In genomic region chr7:5523052-5523711, GRCh38 we compare ENCODE assay signal across 10 cellular contexts. TPM values are rescaled to one million over a fixed set of nuclear protein-coding genes. Genes with fewer than 3 reads are reported as not detected.
DNase-seq lines count a peak whose midpoint lies in the region; ATAC-seq, FAIRE-seq and TF ChIP-seq lines count a peak whose summit lies in the region.
"Had no signal": no experiment of that assay in that cellular context is flagged by ENCODE, and none has a peak within 500 bp of the region (broad histone marks: within the 10 kb centered on the region; RNA-seq: fewer than 3 reads in every experiment).

No MANE protein-coding gene starts in this region.

- H3K4me2 ChIP-seq in endothelial cell of umbilical vein (ENCODE audit: insufficient read depth, low read length) (no peak overlapping the region), MM.1S (ENCODE audit: low read depth, low read length) (no peak overlapping the region)

- H3K9me3 ChIP-seq in endothelial cell of umbilical vein (replicated peaks; ENCODE audit: control insufficient read depth, insufficient read depth, low read length) (no peaks in the 10 kb centered on the region), MM.1S (replicated peaks; ENCODE audit: insufficient read depth, low read length) (no peaks in the 10 kb centered on the region), prostate gland (no peaks in the 10 kb centered on the region)

- peak; percentile 82 for DNase-seq in activated CD8-positive, alpha-beta memory T cell treated with anti-CD3 and anti-CD28 coated beads, Interleukin-2, amount 50 U/mL, for 48 hours
- DNase-seq in activated CD8-positive, alpha-beta memory T cell treated with anti-CD3 and anti-CD28 coated beads, Interleukin-2, amount 50 U/mL, for 4 hours = no peak
- DNase-seq in SK-N-DZ (ENCODE audit: low spot score) = peak; percentile 68
- DNase-seq in endothelial cell of umbilical vein (ENCODE audit: low read depth, low spot score) = no peak
- no peak for DNase-seq in T-helper 9 cell
- DNase-seq in MM.1S = no peak
- DNase-seq in prostate gland (ENCODE audit: low spot score) = no peak
- DNase-seq: C1 segment of cervical spinal cord, NCI-H1092 had no signal

- peak; percentile 40 for TF ChIP-seq POLR2A in endothelial cell of umbilical vein (IDR thresholded peaks at IDR 0.05; ENCODE audit: low read depth, low read length)
- TF ChIP-seq POLR2A in prostate gland (IDR thresholded peaks at IDR 0.05) = no peak

- no peak for TF ChIP-seq CTCF in endothelial cell of umbilical vein (IDR thresholded peaks at IDR 0.05; ENCODE audit: extremely low read depth in 1 of 2, insufficient read depth in 1 of 2, low read depth in 1 of 2, low read length in 2 of 2)
- no peak for TF ChIP-seq CTCF in MM.1S (IDR thresholded peaks at IDR 0.05; ENCODE audit: low read length)
- no peak for TF ChIP-seq CTCF in prostate gland (IDR thresholded peaks at IDR 0.05)

- H2AFZ ChIP-seq in endothelial cell of umbilical vein (ENCODE audit: low read depth, low read length) (no peak overlapping the region), MM.1S (ENCODE audit: low read length) (no peak overlapping the region)

- WGBS in prostate gland = 73% methylated on average over 10 of the region's 10 CpGs

- H3K36me3 ChIP-seq in endothelial cell of umbilical vein (ENCODE audit: control insufficient read depth in 2 of 2, extremely low read depth in 1 of 2, insufficient read depth in 2 of 2, low read length in 2 of 2) (peaks cover 19 to 21% of the 10 kb centered on the region in 2 experiments), MM.1S (replicated peaks; ENCODE audit: insufficient read depth, low read length) (peaks cover 5% of the 10 kb centered on the region), prostate gland (peaks cover 6 to 21% of the 10 kb centered on the region in 2 donors)

- H4K20me1 ChIP-seq in endothelial cell of umbilical vein (replicated peaks; ENCODE audit: control insufficient read depth, extremely low read depth, insufficient read depth, low read length) (no peaks in the 10 kb centered on the region), MM.1S (ENCODE audit: insufficient read depth, low read length) (peaks cover 19% of the 10 kb centered on the region)

- no peaks in the 10 kb centered on the region for H3K9me3 Mint-ChIP-seq in stimulated activated memory B cell treated with anti-CD40 and anti-IgM and Interleukin-4, amounts not matched to agents 10 μg/mL and 1 μg/mL and 100 μg/mL, for 72 hours

- peaks cover 36% of the 10 kb centered on the region for H3K36me3 Mint-ChIP-seq in stimulated activated memory B cell treated with anti-CD40 and anti-IgM and Interleukin-4, amounts not matched to agents 10 μg/mL and 1 μg/mL and 100 μg/mL, for 72 hours

- H3K9me2 ChIP-seq in MM.1S (replicated peaks; ENCODE audit: insufficient read depth, low read length) = no peaks in the 10 kb centered on the region

- no peaks in the 10 kb centered on the region for H3K9me1 ChIP-seq in endothelial cell of umbilical vein (replicated peaks; ENCODE audit: control insufficient read depth, extremely low read depth, insufficient read depth, low read length)

- H3K27ac Mint-ChIP-seq in stimulated activated memory B cell treated with anti-CD40 and anti-IgM and Interleukin-4, amounts not matched to agents 10 μg/mL and 1 μg/mL and 100 μg/mL, for 72 hours = peak overlapping the region; percentile 47

- H3K4me3 Mint-ChIP-seq in stimulated activated memory B cell treated with anti-CD40 and anti-IgM and Interleukin-4, amounts not matched to agents 10 μg/mL and 1 μg/mL and 100 μg/mL, for 72 hours = peak overlapping the region; percentile 35

- peak; percentile 5 for ATAC-seq in stimulated activated memory B cell treated with anti-CD40 and anti-IgM and Interleukin-4, amounts not matched to agents 10 μg/mL and 1 μg/mL and 100 μg/mL, for 72 hours

- no peak overlapping the region for H3K27ac ChIP-seq in endothelial cell of umbilical vein (ENCODE audit: insufficient read depth, low read depth, low read length)
- H3K27ac ChIP-seq in MM.1S (ENCODE audit: low read length) = no peak overlapping the region
- H3K27ac ChIP-seq in prostate gland = no peak overlapping the region

- H3K4me1 ChIP-seq in endothelial cell of umbilical vein (ENCODE audit: control insufficient read depth, extremely low read depth, insufficient read depth, low read length) = no peaks in the 10 kb centered on the region
- 0 out of 2 replicates have a peak, but pooled peaks cover under 1% of the 10 kb centered on the region for H3K4me1 ChIP-seq in MM.1S (ENCODE audit: low read length)
- peaks cover 5% of the 10 kb centered on the region for H3K4me1 ChIP-seq in prostate gland (replicated peaks)

- H3K27me3 ChIP-seq in endothelial cell of umbilical vein (ENCODE audit: control insufficient read depth in 2 of 2, insufficient read depth in 2 of 2, low read length in 2 of 2) (no peaks in the 10 kb centered on the region), MM.1S (replicated peaks; ENCODE audit: insufficient read depth, low read length) (no peaks in the 10 kb centered on the region), prostate gland (replicated peaks; ENCODE audit: insufficient read depth) (no peaks in the 10 kb centered on the region)

- no peak overlapping the region for H3K9ac ChIP-seq in endothelial cell of umbilical vein (replicated peaks; ENCODE audit: extremely low read depth, insufficient read depth, low read length)
- H3K9ac ChIP-seq in MM.1S (ENCODE audit: low read length) = no peak overlapping the region

- no peaks in the 10 kb centered on the region for H3K27me3 Mint-ChIP-seq in stimulated activated memory B cell treated with anti-CD40 and anti-IgM and Interleukin-4, amounts not matched to agents 10 μg/mL and 1 μg/mL and 100 μg/mL, for 72 hours

- H3K4me3 ChIP-seq in endothelial cell of umbilical vein (replicated peaks in 1 of 3; ENCODE audit: insufficient read depth in 1 of 3, low read depth in 1 of 3, low read length in 3 of 3) (no peak overlapping the region), MM.1S (ENCODE audit: low read length) (no peak overlapping the region), prostate gland (no peak overlapping the region)

- intact Hi-C loops in endothelial cell of umbilical vein (cut with micrococcal nuclease) = no loop called here
- intact Hi-C loops in prostate gland (cut with DNase I) = no loop called here

- FAIRE-seq in endothelial cell of umbilical vein (lab: Jason Lieb, UNC) = no peak

- BruUV-seq in endothelial cell of umbilical vein (replicated peaks; lab: Mats Ljungman, UMichigan) = no TSS peak

- POLR2A ChIA-PET in endothelial cell of umbilical vein (lab: Charles Lee) = interaction anchor here (0.7 to 1.4 kb wide), 6 partner anchors 11 to 155 kb away, joined by 3 to 5 read pairs (median 4); no protein-coding TSS in a partner anchor

- H3K4me1 Mint-ChIP-seq in stimulated activated memory B cell treated with anti-CD40 and anti-IgM and Interleukin-4, amounts not matched to agents 10 μg/mL and 1 μg/mL and 100 μg/mL, for 72 hours = peaks cover 47% of the 10 kb centered on the region

- CTCF ChIA-PET in endothelial cell of umbilical vein (lab: Charles Lee) = interaction anchor here (2.4 to 6.5 kb wide), 3 partner anchors 28 to 155 kb away, joined by 10 to 31 read pairs (median 29); no protein-coding TSS in a partner anchor

- dilution Hi-C loops in endothelial cell of umbilical vein (cut with MboI; ENCODE audit: extremely low pct_ligation_motif_present, low sequenced_read_pairs) = no loop called here

- H3K79me2 ChIP-seq in endothelial cell of umbilical vein (ENCODE audit: control insufficient read depth, insufficient read depth, low read length) = peaks cover 14% of the 10 kb centered on the region
- H3K79me2 ChIP-seq in MM.1S (ENCODE audit: low read length) = peaks cover 6% of the 10 kb centered on the region

- H3F3A ChIP-seq in MM.1S (ENCODE audit: insufficient read depth, low read length) = peaks cover 35% of the 10 kb centered on the region

TF ChIP-seq in endothelial cell of umbilical vein, 7 proteins besides CTCF, POLR2A, EP300 and RAD21:
- TF ChIP-seq POLR2AphosphoS5 (IDR thresholded peaks at IDR 0.05; ENCODE audit: insufficient read depth, low read depth, low read length) (peak; percentile 33), EZH2 (IDR thresholded peaks at IDR 0.05; ENCODE audit: borderline replicate concordance, low read depth, low read length, severe bottlenecking) (no peak)

RNA-seq across cellular contexts. Expression of gene ACTB, which starts 7.2 kb away (rescaled TPM):
- 1,790 and 2,058 TPM in 2 replicates for polyA plus RNA-seq in SK-N-DZ (2014; cell fraction: cytosol; rRNA removed)
- 1,150 and 2,442 TPM in 2 replicates for polyA plus RNA-seq in SK-N-DZ (2014; cell fraction: nucleus; rRNA removed)
- total RNA-seq in endothelial cell of umbilical vein = 7,266 and 7,283 TPM in 2 replicates
- polyA plus RNA-seq in endothelial cell of umbilical vein = 4,441 and 4,733 TPM in 2 replicates
- polyA plus RNA-seq in endothelial cell of umbilical vein (2011; cell fraction: cytosol; rRNA removed) = 6,749 and 6,812 TPM in 2 replicates
- polyA plus RNA-seq in endothelial cell of umbilical vein (2011; cell fraction: nucleus; rRNA removed) = 2,400 and 3,219 TPM in 2 replicates
- polyA plus RNA-seq in endothelial cell of umbilical vein (2012) = 4,941 and 6,018 TPM in 2 replicates
- 2,868 and 4,067 TPM in 2 replicates for polyA minus RNA-seq in endothelial cell of umbilical vein
- polyA minus RNA-seq in endothelial cell of umbilical vein (2011; cell fraction: cytosol; rRNA and poly(A)+ RNA removed) = 1,321 TPM
- polyA minus RNA-seq in endothelial cell of umbilical vein (2011; cell fraction: nucleus; rRNA and poly(A)+ RNA removed) = 805 and 1,158 TPM in 2 replicates
- total RNA-seq in prostate gland = 1,000 to 10,000 TPM; 2,747 to 3,482 TPM

RNA-seq across cellular contexts. Expression of gene FBXL18, which starts 9.6 kb away (rescaled TPM):
- 6.6 and 10.6 TPM in 2 replicates for polyA plus RNA-seq in SK-N-DZ (2014; cell fraction: cytosol; rRNA removed)
- 4.4 and 5.9 TPM in 2 replicates for polyA plus RNA-seq in SK-N-DZ (2014; cell fraction: nucleus; rRNA removed)
- total RNA-seq in endothelial cell of umbilical vein (16.8 and 21.4 TPM in 2 replicates), prostate gland (10 to 100 TPM; 13.3 to 19.2 TPM)
- polyA plus RNA-seq in endothelial cell of umbilical vein = 9.3 and 12.3 TPM in 2 replicates
- polyA plus RNA-seq in endothelial cell of umbilical vein (2011; cell fraction: cytosol; rRNA removed) = 5.0 and 6.3 TPM in 2 replicates
- polyA plus RNA-seq in endothelial cell of umbilical vein (2011; cell fraction: nucleus; rRNA removed) = 7.2 and 7.8 TPM in 2 replicates
- 6.0 and 6.4 TPM in 2 replicates for polyA plus RNA-seq in endothelial cell of umbilical vein (2012)
- 12.9 and 13.4 TPM in 2 replicates for polyA minus RNA-seq in endothelial cell of umbilical vein
- 11.5 TPM for polyA minus RNA-seq in endothelial cell of umbilical vein (2011; cell fraction: cytosol; rRNA and poly(A)+ RNA removed)
- polyA minus RNA-seq in endothelial cell of umbilical vein (2011; cell fraction: nucleus; rRNA and poly(A)+ RNA removed) = 7.4 and 12.3 TPM in 2 replicates

Comparison
In these comparisons a context has a peak if more than half of its experiments do, and no peak if none do; other contexts are left out.
1. DNase-seq: peak in activated CD8-positive, alpha-beta memory T cell treated with anti-CD3 and anti-CD28 coated beads, Interleukin-2, amount 50 U/mL, for 48 hours (single experiment) and SK-N-DZ (single experiment); none in activated CD8-positive, alpha-beta memory T cell treated with anti-CD3 and anti-CD28 coated beads, Interleukin-2, amount 50 U/mL, for 4 hours (single experiment), endothelial cell of umbilical vein (single experiment), T-helper 9 cell (single experiment), MM.1S (single experiment) and prostate gland (single experiment).